ENCODE assay signal across 8 cellular contexts in genomic region chr9:70438341-70438924, GRCh38. TPM values are rescaled to one million over a fixed set of nuclear protein-coding genes. Genes with fewer than 3 reads are reported as not detected.
DNase-seq lines count a peak whose midpoint lies in the region; ATAC-seq, FAIRE-seq and TF ChIP-seq lines count a peak whose summit lies in the region.

No MANE protein-coding gene starts in this region.

- DNase-seq in SW 1271 (lab: John Stamatoyannopoulos, UW) (peak; percentile 48 to 87), foreskin melanocyte (peak; percentile 34), skeletal muscle cell (ENCODE audit: low read depth) (peak; percentile 83), GM12892 (ENCODE audit: insufficient read length) (no peak)

- H3K9me3 ChIP-seq in HEK293 (ENCODE audit: control insufficient read depth, insufficient read depth, low read depth, low read length), result no peaks in the 10 kb centered on the region

- H3K4me3 ChIP-seq in HEK293 (ENCODE audit: low read depth, low read length) (no peak overlapping the region), skeletal muscle cell (ENCODE audit: low read depth, low read length) (no peak overlapping the region)

- ATAC-seq in HG03342 (IDR thresholded peaks at IDR 0.05; ENCODE audit: unreplicated experiment) (no peak), GM18505 (IDR thresholded peaks at IDR 0.05; ENCODE audit: unreplicated experiment) (no peak), GM21786 (IDR thresholded peaks at IDR 0.05; ENCODE audit: unreplicated experiment) (no peak)

- POLR2A ChIA-PET in HEK293 (lab: Yijun Ruan, JAX), result interaction anchor here (1.3 kb wide), 1 partner anchor 20 kb away, joined by 6 read pairs; no protein-coding TSS in a partner anchor

- no peak overlapping the region for H3K27ac ChIP-seq in HEK293 (ENCODE audit: extremely low read depth, low read depth, low read length)

- no peaks in the 10 kb centered on the region for H3K36me3 ChIP-seq in HEK293 (ENCODE audit: control insufficient read depth in 2 of 2, insufficient read depth in 1 of 2, low read length in 2 of 2)

- no peaks in the 10 kb centered on the region for H3K4me1 ChIP-seq in HEK293 (ENCODE audit: control insufficient read depth, insufficient read depth, low read length)

- CTCF ChIA-PET in HEK293 (lab: Yijun Ruan, JAX), result interaction anchor here (0.6 kb wide), 1 partner anchor 77 kb away, joined by 3 read pairs; no protein-coding TSS in a partner anchor

- no peak for FAIRE-seq in GM12892 (lab: Jason Lieb, UNC)

- TF ChIP-seq POLR2A in GM18505 (IDR thresholded peaks at IDR 0.05; ENCODE audit: borderline replicate concordance, extremely low read depth, insufficient read depth, insufficient read length) (no peak), GM12892 (IDR thresholded peaks at IDR 0.05; ENCODE audit: low read depth, low read length) (no peak)

- no peak for TF ChIP-seq CTCF in HEK293 (tag by site-specific recombination; IDR thresholded peaks at IDR 0.05)

TF ChIP-seq in HEK293, 187 proteins besides CTCF, POLR2A, EP300 and RAD21:
- TF ChIP-seq ZNF175 (tag by site-specific recombination; IDR thresholded peaks at IDR 0.05) (no peak), TRIM28 (IDR thresholded peaks at IDR 0.05; ENCODE audit: borderline replicate concordance, low read length) (0 out of 2 replicates have a peak, but pooled peaks have one; percentile 13)

RNA-seq across cellular contexts. Expression of gene KLF9, which starts 24.0 kb away (rescaled TPM):
- 0.78 TPM for polyA plus RNA-seq in GM12892 (2012; ENCODE audit: missing spikeins)
